Comparison of ENCODE assay signal across 9 cellular contexts in genomic region chr19:9139609-9140158, GRCh38. TPM values are rescaled to one million over a fixed set of nuclear protein-coding genes. Genes with fewer than 3 reads are reported as not detected.
DNase-seq lines count a peak whose midpoint lies in the region; ATAC-seq and TF ChIP-seq lines count a peak whose summit lies in the region.
"Had no signal": no experiment of that assay in that cellular context is flagged by ENCODE, and none has a peak within 500 bp of the region (broad histone marks: within the 10 kb centered on the region; RNA-seq: fewer than 3 reads in every experiment).

No MANE protein-coding gene starts in this region.

- H3K27me3 ChIP-seq in stomach: peaks cover 0 to 6% (median 5%) of the 10 kb centered on the region in 3 donors

- peak overlapping the region; percentile 78 to 93 (median 90) for H3K27ac ChIP-seq in stomach

- 27 to 32% (median 31%) methylated on average over 8 of the region's 8 CpGs for WGBS in stomach, 5 donors

- no peaks in the 10 kb centered on the region for H3K27me3 Mint-ChIP-seq in activated T-helper 2 cell treated with anti-CD3 and anti-CD28 coated beads, Interferon-gamma antibody, Interleukin-2, Interleukin-4, amounts not matched to agents 10 μg/mL and 5 μg/mL and 100 μg/mL, durations not matched to agents 14 hours and 24 hours and 36 hours (ENCODE audit: low read depth)

- peaks cover 17% of the 10 kb centered on the region for H3K4me1 Mint-ChIP-seq in activated T-helper 2 cell treated with anti-CD3 and anti-CD28 coated beads, Interferon-gamma antibody, Interleukin-2, Interleukin-4, amounts not matched to agents 10 μg/mL and 5 μg/mL and 100 μg/mL, durations not matched to agents 14 hours and 24 hours and 36 hours (ENCODE audit: low read depth)

- H3K4me1 ChIP-seq in stomach: peaks cover 8 to 34% (median 24%) of the 10 kb centered on the region in 4 donors

- TF ChIP-seq CTCF in GM12875 (IDR thresholded peaks at IDR 0.05; ENCODE audit: borderline replicate concordance, insufficient read depth, low read depth, low read length) (no peak), stomach (IDR thresholded peaks at IDR 0.05) (no peak)

- H3K4me3 ChIP-seq in GM12875 (ENCODE audit: low read depth, low read length) (peak overlapping the region; percentile 79), iPS-11a (ENCODE audit: low read depth, low read length) (peak overlapping the region; percentile 98), stomach (peak overlapping the region; percentile 71 to 85 (median 78))

- H3K36me3 Mint-ChIP-seq in activated T-helper 2 cell treated with anti-CD3 and anti-CD28 coated beads, Interferon-gamma antibody, Interleukin-2, Interleukin-4, amounts not matched to agents 10 μg/mL and 5 μg/mL and 100 μg/mL, durations not matched to agents 14 hours and 24 hours and 36 hours (ENCODE audit: low read depth): peaks cover 39% of the 10 kb centered on the region

- peaks cover 23% of the 10 kb centered on the region for H3K9me3 Mint-ChIP-seq in activated T-helper 2 cell treated with anti-CD3 and anti-CD28 coated beads, Interferon-gamma antibody, Interleukin-2, Interleukin-4, amounts not matched to agents 10 μg/mL and 5 μg/mL and 100 μg/mL, durations not matched to agents 14 hours and 24 hours and 36 hours

- peak overlapping the region; percentile 94 for H3K4me3 Mint-ChIP-seq in activated T-helper 2 cell treated with anti-CD3 and anti-CD28 coated beads, Interferon-gamma antibody, Interleukin-2, Interleukin-4, amounts not matched to agents 10 μg/mL and 5 μg/mL and 100 μg/mL, durations not matched to agents 14 hours and 24 hours and 36 hours (ENCODE audit: low read depth)

- intact Hi-C loops in activated T-helper 2 cell treated with anti-CD3 and anti-CD28 coated beads, Interferon-gamma antibody, Interleukin-2, Interleukin-4, amounts not matched to agents 10 μg/mL and 5 μg/mL and 100 μg/mL, durations not matched to agents 14 hours and 24 hours and 36 hours (cut with micrococcal nuclease): loop anchor here (1.0 to 5.0 kb wide), 3 partner anchors 173 to 651 kb away; partner anchors contain the start of gene ZNF561
- intact Hi-C loops in stomach (cut with DNase I; ENCODE audit: low total_unique reads): no loop called here

- no peak for TF ChIP-seq EP300 in stomach (IDR thresholded peaks at IDR 0.05)

- H3K36me3 ChIP-seq in stomach: peaks cover 0 to 5% (median 2%) of the 10 kb centered on the region in 4 donors

- DNase-seq in activated T-helper 2 cell treated with anti-CD3 and anti-CD28 coated beads, Interferon-gamma antibody, Interleukin-2, Interleukin-4, amounts not matched to agents 10 μg/mL and 5 μg/mL and 100 μg/mL, durations not matched to agents 14 hours and 24 hours and 36 hours (ENCODE audit: low spot score): no peak
- DNase-seq in stomach: no peak
- no peak for DNase-seq in iPS-NIHi7 (ENCODE audit: extremely low spot score)
- no peak for DNase-seq in UCSD-AML1 (lab: John Stamatoyannopoulos, UW; ENCODE audit: unreplicated experiment)

- ATAC-seq in HG03108 (IDR thresholded peaks at IDR 0.05; ENCODE audit: unreplicated experiment): peak; percentile 13
- no peak for ATAC-seq in HG02938 (IDR thresholded peaks at IDR 0.05; ENCODE audit: unreplicated experiment)

- peaks cover 1 to 4% (median 3%) of the 10 kb centered on the region in 4 donors for H3K9me3 ChIP-seq in stomach

- TF ChIP-seq POLR2A in stomach (IDR thresholded peaks at IDR 0.05): no peak

- peak overlapping the region; percentile 95 for H3K27ac Mint-ChIP-seq in activated T-helper 2 cell treated with anti-CD3 and anti-CD28 coated beads, Interferon-gamma antibody, Interleukin-2, Interleukin-4, amounts not matched to agents 10 μg/mL and 5 μg/mL and 100 μg/mL, durations not matched to agents 14 hours and 24 hours and 36 hours

RNA-seq across cellular contexts. Expression of gene ZNF317, which starts 0.5 kb away (rescaled TPM):
- total RNA-seq in activated T-helper 2 cell treated with anti-CD3 and anti-CD28 coated beads, Interferon-gamma antibody, Interleukin-2, Interleukin-4, amounts not matched to agents 10 μg/mL and 5 μg/mL and 100 μg/mL, durations not matched to agents 14 hours and 24 hours and 36 hours: 44.2 and 50.0 TPM in 2 replicates
- 10 to 100 TPM; 17.8 to 33.6 (median 19.3) TPM for total RNA-seq in stomach
- polyA plus RNA-seq in stomach: 10 to 100 TPM; 23.5 to 29.6 (median 25.3) TPM

RNA-seq across cellular contexts. Expression of gene OR7G3, which starts 12.9 kb away (rescaled TPM):
- total RNA-seq in activated T-helper 2 cell treated with anti-CD3 and anti-CD28 coated beads, Interferon-gamma antibody, Interleukin-2, Interleukin-4, amounts not matched to agents 10 μg/mL and 5 μg/mL and 100 μg/mL, durations not matched to agents 14 hours and 24 hours and 36 hours: not detected in 2 replicates
- not detected for total RNA-seq in stomach
- polyA plus RNA-seq in stomach: not detected
- total RNA-seq: subcutaneous adipose tissue had no signal

RNA-seq across cellular contexts. Expression of gene OR7G1, which starts 24.1 kb away (rescaled TPM):
- total RNA-seq in activated T-helper 2 cell treated with anti-CD3 and anti-CD28 coated beads, Interferon-gamma antibody, Interleukin-2, Interleukin-4, amounts not matched to agents 10 μg/mL and 5 μg/mL and 100 μg/mL, durations not matched to agents 14 hours and 24 hours and 36 hours: not detected in 2 replicates
- not detected for total RNA-seq in stomach
- polyA plus RNA-seq in stomach: not detected
- total RNA-seq: subcutaneous adipose tissue had no signal

RNA-seq across cellular contexts. Expression of gene OR7G2, which starts 32.4 kb away (rescaled TPM):
- total RNA-seq in activated T-helper 2 cell treated with anti-CD3 and anti-CD28 coated beads, Interferon-gamma antibody, Interleukin-2, Interleukin-4, amounts not matched to agents 10 μg/mL and 5 μg/mL and 100 μg/mL, durations not matched to agents 14 hours and 24 hours and 36 hours: not detected in 2 replicates
- not detected for total RNA-seq in stomach
- polyA plus RNA-seq in stomach: not detected
- total RNA-seq: subcutaneous adipose tissue had no signal

RNA-seq across cellular contexts. Expression of gene OR7D2, which starts 39.1 kb away (rescaled TPM):
- total RNA-seq in activated T-helper 2 cell treated with anti-CD3 and anti-CD28 coated beads, Interferon-gamma antibody, Interleukin-2, Interleukin-4, amounts not matched to agents 10 μg/mL and 5 μg/mL and 100 μg/mL, durations not matched to agents 14 hours and 24 hours and 36 hours: 0.37 and 0.62 TPM in 2 replicates
- total RNA-seq in stomach: 10 to 100 TPM in 1 of 5 donors, under 1 TPM in 2, not detected in 2; 0.29 to 11.0 (median 0.55) TPM
- under 1 TPM in 1 of 3 donors, not detected in 2; 0.05 TPM for polyA plus RNA-seq in stomach
- total RNA-seq: subcutaneous adipose tissue had no signal
